ENCODE assay signal across 1 cellular context in genomic region chr19:49808762-49809154, GRCh38.
TF ChIP-seq lines count a peak whose summit lies in the region.

No MANE protein-coding gene starts in this region.

TF ChIP-seq in HepG2, 621 proteins besides CTCF, POLR2A, EP300 and RAD21 (continues in another document):
- TF ChIP-seq, protein P1, sequence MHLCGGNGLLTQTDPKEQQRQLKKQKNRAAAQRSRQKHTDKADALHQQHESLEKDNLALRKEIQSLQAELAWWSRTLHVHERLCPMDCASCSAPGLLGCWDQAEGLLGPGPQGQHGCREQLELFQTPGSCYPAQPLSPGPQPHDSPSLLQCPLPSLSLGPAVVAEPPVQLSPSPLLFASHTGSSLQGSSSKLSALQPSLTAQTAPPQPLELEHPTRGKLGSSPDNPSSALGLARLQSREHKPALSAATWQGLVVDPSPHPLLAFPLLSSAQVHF (CRISPR knock-in tag; IDR thresholded peaks at IDR 0.05), result no peak
- TF ChIP-seq ZSCAN12 (CRISPR knock-in tag; IDR thresholded peaks at IDR 0.05) (no peak), TCF7L2 (IDR thresholded peaks at IDR 0.05; ENCODE audit: low read depth, low read length) (no peak), GATAD1 (CRISPR knock-in tag; IDR thresholded peaks at IDR 0.05) (no peak), ZNF207 (IDR thresholded peaks at IDR 0.05; ENCODE audit: borderline replicate concordance) (no peak), NFYB (CRISPR knock-in tag; IDR thresholded peaks at IDR 0.05) (no peak), SP4 (CRISPR knock-in tag; IDR thresholded peaks at IDR 0.05) (peak; percentile 4; the same call in 1 of the 2 replicates), ZNF703 (CRISPR knock-in tag; IDR thresholded peaks at IDR 0.05; ENCODE audit: borderline replicate concordance) (no peak), ZNF777 (CRISPR knock-in tag; IDR thresholded peaks at IDR 0.05) (no peak), MAZ (IDR thresholded peaks at IDR 0.05; ENCODE audit: borderline replicate concordance, low read depth, low read length) (no peak), MAZ (CRISPR knock-in tag; IDR thresholded peaks at IDR 0.05; ENCODE audit: low read depth) (no peak), DNMT3B (CRISPR knock-in tag; conservative IDR thresholded peaks at IDR 0.05) (no peak), RNF219 (CRISPR knock-in tag; IDR thresholded peaks at IDR 0.05) (no peak), ZNF343 (CRISPR knock-in tag; IDR thresholded peaks at IDR 0.05) (no peak), BCL6 (CRISPR knock-in tag; IDR thresholded peaks at IDR 0.05) (no peak), ETV5 (CRISPR knock-in tag; IDR thresholded peaks at IDR 0.05; ENCODE audit: borderline replicate concordance) (no peak), KLF9 (CRISPR knock-in tag; IDR thresholded peaks at IDR 0.05; ENCODE audit: low read depth) (no peak), ZNF446 (CRISPR knock-in tag; IDR thresholded peaks at IDR 0.05) (no peak), ZNF350 (CRISPR knock-in tag; IDR thresholded peaks at IDR 0.05; ENCODE audit: borderline replicate concordance, low read depth) (no peak), HNRNPK (IDR thresholded peaks at IDR 0.05; ENCODE audit: low read depth, low read length, poor library complexity, severe bottlenecking) (peak; percentile 3), ONECUT2 (CRISPR knock-in tag; IDR thresholded peaks at IDR 0.05) (no peak), HNF4A (CRISPR knock-in tag; IDR thresholded peaks at IDR 0.05) (no peak), ZNF383 (CRISPR knock-in tag; IDR thresholded peaks at IDR 0.05; ENCODE audit: borderline replicate concordance) (no peak), NFE2L1 (CRISPR knock-in tag; IDR thresholded peaks at IDR 0.05; ENCODE audit: borderline replicate concordance) (no peak), ISX (CRISPR knock-in tag; conservative IDR thresholded peaks at IDR 0.05) (no peak), CSRNP2 (CRISPR knock-in tag; conservative IDR thresholded peaks at IDR 0.05; ENCODE audit: low read depth) (no peak), EZH2 (conservative IDR thresholded peaks at IDR 0.05; ENCODE audit: low read depth, low read length) (no peak), KAT7 (CRISPR knock-in tag; IDR thresholded peaks at IDR 0.05; ENCODE audit: borderline replicate concordance) (0 out of 2 replicates have a peak, but pooled peaks have one; percentile 18), AFF4 (CRISPR knock-in tag; IDR thresholded peaks at IDR 0.05) (no peak), MLX (CRISPR knock-in tag; IDR thresholded peaks at IDR 0.05) (no peak), HBP1 (CRISPR knock-in tag; IDR thresholded peaks at IDR 0.05; ENCODE audit: low read depth) (no peak), HOXD1 (CRISPR knock-in tag; IDR thresholded peaks at IDR 0.05) (no peak), TCF7 (IDR thresholded peaks at IDR 0.05; ENCODE audit: low read depth) (no peak), JDP2 (CRISPR knock-in tag; IDR thresholded peaks at IDR 0.05; ENCODE audit: borderline replicate concordance) (no peak)
- TF ChIP-seq, protein P2, sequence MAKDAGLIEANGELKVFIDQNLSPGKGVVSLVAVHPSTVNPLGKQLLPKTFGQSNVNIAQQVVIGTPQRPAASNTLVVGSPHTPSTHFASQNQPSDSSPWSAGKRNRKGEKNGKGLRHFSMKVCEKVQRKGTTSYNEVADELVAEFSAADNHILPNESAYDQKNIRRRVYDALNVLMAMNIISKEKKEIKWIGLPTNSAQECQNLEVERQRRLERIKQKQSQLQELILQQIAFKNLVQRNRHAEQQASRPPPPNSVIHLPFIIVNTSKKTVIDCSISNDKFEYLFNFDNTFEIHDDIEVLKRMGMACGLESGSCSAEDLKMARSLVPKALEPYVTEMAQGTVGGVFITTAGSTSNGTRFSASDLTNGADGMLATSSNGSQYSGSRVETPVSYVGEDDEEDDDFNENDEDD (CRISPR knock-in tag; IDR thresholded peaks at IDR 0.05; ENCODE audit: borderline replicate concordance), result no peak
- TF ChIP-seq, protein P3, sequence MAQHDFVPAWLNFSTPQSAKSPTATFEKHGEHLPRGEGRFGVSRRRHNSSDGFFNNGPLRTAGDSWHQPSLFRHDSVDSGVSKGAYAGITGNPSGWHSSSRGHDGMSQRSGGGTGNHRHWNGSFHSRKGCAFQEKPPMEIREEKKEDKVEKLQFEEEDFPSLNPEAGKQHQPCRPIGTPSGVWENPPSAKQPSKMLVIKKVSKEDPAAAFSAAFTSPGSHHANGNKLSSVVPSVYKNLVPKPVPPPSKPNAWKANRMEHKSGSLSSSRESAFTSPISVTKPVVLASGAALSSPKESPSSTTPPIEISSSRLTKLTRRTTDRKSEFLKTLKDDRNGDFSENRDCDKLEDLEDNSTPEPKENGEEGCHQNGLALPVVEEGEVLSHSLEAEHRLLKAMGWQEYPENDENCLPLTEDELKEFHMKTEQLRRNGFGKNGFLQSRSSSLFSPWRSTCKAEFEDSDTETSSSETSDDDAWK (CRISPR knock-in tag; IDR thresholded peaks at IDR 0.05), result no peak
- TF ChIP-seq, protein P4, sequence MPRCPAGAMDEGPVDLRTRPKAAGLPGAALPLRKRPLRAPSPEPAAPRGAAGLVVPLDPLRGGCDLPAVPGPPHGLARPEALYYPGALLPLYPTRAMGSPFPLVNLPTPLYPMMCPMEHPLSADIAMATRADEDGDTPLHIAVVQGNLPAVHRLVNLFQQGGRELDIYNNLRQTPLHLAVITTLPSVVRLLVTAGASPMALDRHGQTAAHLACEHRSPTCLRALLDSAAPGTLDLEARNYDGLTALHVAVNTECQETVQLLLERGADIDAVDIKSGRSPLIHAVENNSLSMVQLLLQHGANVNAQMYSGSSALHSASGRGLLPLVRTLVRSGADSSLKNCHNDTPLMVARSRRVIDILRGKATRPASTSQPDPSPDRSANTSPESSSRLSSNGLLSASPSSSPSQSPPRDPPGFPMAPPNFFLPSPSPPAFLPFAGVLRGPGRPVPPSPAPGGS (CRISPR knock-in tag; IDR thresholded peaks at IDR 0.05), result no peak
- TF ChIP-seq, protein P5, sequence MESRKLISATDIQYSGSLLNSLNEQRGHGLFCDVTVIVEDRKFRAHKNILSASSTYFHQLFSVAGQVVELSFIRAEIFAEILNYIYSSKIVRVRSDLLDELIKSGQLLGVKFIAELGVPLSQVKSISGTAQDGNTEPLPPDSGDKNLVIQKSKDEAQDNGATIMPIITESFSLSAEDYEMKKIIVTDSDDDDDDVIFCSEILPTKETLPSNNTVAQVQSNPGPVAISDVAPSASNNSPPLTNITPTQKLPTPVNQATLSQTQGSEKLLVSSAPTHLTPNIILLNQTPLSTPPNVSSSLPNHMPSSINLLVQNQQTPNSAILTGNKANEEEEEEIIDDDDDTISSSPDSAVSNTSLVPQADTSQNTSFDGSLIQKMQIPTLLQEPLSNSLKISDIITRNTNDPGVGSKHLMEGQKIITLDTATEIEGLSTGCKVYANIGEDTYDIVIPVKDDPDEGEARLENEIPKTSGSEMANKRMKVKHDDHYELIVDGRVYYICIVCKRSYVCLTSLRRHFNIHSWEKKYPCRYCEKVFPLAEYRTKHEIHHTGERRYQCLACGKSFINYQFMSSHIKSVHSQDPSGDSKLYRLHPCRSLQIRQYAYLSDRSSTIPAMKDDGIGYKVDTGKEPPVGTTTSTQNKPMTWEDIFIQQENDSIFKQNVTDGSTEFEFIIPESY (CRISPR knock-in tag; IDR thresholded peaks at IDR 0.05), result peak; percentile 38; the same call in 1 of the 2 replicates
- TF ChIP-seq, protein P6, sequence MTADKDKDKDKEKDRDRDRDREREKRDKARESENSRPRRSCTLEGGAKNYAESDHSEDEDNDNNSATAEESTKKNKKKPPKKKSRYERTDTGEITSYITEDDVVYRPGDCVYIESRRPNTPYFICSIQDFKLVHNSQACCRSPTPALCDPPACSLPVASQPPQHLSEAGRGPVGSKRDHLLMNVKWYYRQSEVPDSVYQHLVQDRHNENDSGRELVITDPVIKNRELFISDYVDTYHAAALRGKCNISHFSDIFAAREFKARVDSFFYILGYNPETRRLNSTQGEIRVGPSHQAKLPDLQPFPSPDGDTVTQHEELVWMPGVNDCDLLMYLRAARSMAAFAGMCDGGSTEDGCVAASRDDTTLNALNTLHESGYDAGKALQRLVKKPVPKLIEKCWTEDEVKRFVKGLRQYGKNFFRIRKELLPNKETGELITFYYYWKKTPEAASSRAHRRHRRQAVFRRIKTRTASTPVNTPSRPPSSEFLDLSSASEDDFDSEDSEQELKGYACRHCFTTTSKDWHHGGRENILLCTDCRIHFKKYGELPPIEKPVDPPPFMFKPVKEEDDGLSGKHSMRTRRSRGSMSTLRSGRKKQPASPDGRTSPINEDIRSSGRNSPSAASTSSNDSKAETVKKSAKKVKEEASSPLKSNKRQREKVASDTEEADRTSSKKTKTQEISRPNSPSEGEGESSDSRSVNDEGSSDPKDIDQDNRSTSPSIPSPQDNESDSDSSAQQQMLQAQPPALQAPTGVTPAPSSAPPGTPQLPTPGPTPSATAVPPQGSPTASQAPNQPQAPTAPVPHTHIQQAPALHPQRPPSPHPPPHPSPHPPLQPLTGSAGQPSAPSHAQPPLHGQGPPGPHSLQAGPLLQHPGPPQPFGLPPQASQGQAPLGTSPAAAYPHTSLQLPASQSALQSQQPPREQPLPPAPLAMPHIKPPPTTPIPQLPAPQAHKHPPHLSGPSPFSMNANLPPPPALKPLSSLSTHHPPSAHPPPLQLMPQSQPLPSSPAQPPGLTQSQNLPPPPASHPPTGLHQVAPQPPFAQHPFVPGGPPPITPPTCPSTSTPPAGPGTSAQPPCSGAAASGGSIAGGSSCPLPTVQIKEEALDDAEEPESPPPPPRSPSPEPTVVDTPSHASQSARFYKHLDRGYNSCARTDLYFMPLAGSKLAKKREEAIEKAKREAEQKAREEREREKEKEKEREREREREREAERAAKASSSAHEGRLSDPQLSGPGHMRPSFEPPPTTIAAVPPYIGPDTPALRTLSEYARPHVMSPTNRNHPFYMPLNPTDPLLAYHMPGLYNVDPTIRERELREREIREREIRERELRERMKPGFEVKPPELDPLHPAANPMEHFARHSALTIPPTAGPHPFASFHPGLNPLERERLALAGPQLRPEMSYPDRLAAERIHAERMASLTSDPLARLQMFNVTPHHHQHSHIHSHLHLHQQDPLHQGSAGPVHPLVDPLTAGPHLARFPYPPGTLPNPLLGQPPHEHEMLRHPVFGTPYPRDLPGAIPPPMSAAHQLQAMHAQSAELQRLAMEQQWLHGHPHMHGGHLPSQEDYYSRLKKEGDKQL (CRISPR knock-in tag; IDR thresholded peaks at IDR 0.05; ENCODE audit: low read depth), result no peak
